ENCODE assay signal across 13 cellular contexts in genomic region chr16:86772671-86773338, GRCh38.
DNase-seq lines count a peak whose midpoint lies in the region; ATAC-seq and TF ChIP-seq lines count a peak whose summit lies in the region.
"Had no signal": no experiment of that assay in that cellular context is flagged by ENCODE, and none has a peak within 500 bp of the region (broad histone marks: within the 10 kb centered on the region; RNA-seq: fewer than 3 reads in every experiment).

No MANE protein-coding gene starts in this region.

- TF ChIP-seq CTCF in astrocyte of the cerebellum (IDR thresholded peaks at IDR 0.05; ENCODE audit: low read depth, low read length, missing control alignments) (no peak), kidney epithelial cell (IDR thresholded peaks at IDR 0.05; ENCODE audit: insufficient read depth, low read length, poor library complexity, severe bottlenecking) (no peak), spleen (IDR thresholded peaks at IDR 0.05 in 8 of 11, conservative IDR thresholded peaks at IDR 0.05 in 3 of 11) (no peak)

- 69 to 85% (median 76%) methylated on average over 13 to 16 of the region's 16 CpGs for WGBS in spleen, 5 donors

- no peak for ATAC-seq in GM19452 (IDR thresholded peaks at IDR 0.05; ENCODE audit: unreplicated experiment)
- ATAC-seq: GM12878; naive thymus-derived CD8-positive, alpha-beta T cell had no signal

- no peaks in the 10 kb centered on the region for H3K4me1 ChIP-seq in spleen

- peaks cover 1% of the 10 kb centered on the region; the same call in 1 of the 2 replicates for H3K27me3 ChIP-seq in H7 (ENCODE audit: control insufficient read depth, insufficient read depth, low read length)
- H3K27me3 ChIP-seq in kidney epithelial cell (ENCODE audit: control insufficient read depth, insufficient read depth, low read length) = no peaks in the 10 kb centered on the region
- H3K27me3 ChIP-seq in spleen (replicated peaks in 1 of 7) = peaks cover 0 to 49% (median 0%) of the 10 kb centered on the region in 7 donors
- H3K27me3 ChIP-seq: ascending aorta had no signal

- no peak overlapping the region for H3K27ac ChIP-seq in spleen
- H3K27ac ChIP-seq: epithelial cell of prostate had no signal

- H3K4me3 ChIP-seq in H7 (ENCODE audit: insufficient read depth, low read depth, low read length) (no peak overlapping the region), astrocyte of the cerebellum (ENCODE audit: low read depth, low read length) (no peak overlapping the region), kidney epithelial cell (ENCODE audit: low read depth, low read length) (no peak overlapping the region), spleen (no peak overlapping the region)
- H3K4me3 ChIP-seq: ascending aorta, GM12878 had no signal

- TF ChIP-seq POLR2A in spleen (IDR thresholded peaks at IDR 0.05) = no peak

- in situ Hi-C loops in astrocyte of the cerebellum (cut with HindIII; ENCODE audit: low sequenced_read_pairs) = no loop called here

- DNase-seq in H7 = peak; percentile 63
- peak; percentile 79 for DNase-seq in astrocyte of the cerebellum (ENCODE audit: low read depth)
- peak; percentile 89 for DNase-seq in kidney epithelial cell (ENCODE audit: low read depth)
- DNase-seq in spleen = peak; percentile 30
- DNase-seq in NCI-H2029 (lab: John Stamatoyannopoulos, UW) = no peak
- DNase-seq in activated CD8-positive, alpha-beta memory T cell treated with anti-CD3 and anti-CD28 coated beads, Interleukin-2, amount 50 U/mL, for 4 hours = no peak
- DNase-seq: naive thymus-derived CD8-positive, alpha-beta T cell; NCI-H345; stimulated activated naive CD4-positive, alpha-beta T cell had no signal

- H3K9me3 ChIP-seq in spleen = peaks cover 0 to 4% (median 0%) of the 10 kb centered on the region in 8 donors
- H3K9me3 ChIP-seq: ascending aorta had no signal

- H3K36me3 ChIP-seq in H7 (replicated peaks; ENCODE audit: control insufficient read depth, insufficient read depth, low read length) = no peaks in the 10 kb centered on the region
- no peaks in the 10 kb centered on the region for H3K36me3 ChIP-seq in kidney epithelial cell (ENCODE audit: control insufficient read depth, insufficient read depth, low read length)
- no peaks in the 10 kb centered on the region for H3K36me3 ChIP-seq in spleen
- H3K36me3 ChIP-seq: ascending aorta had no signal

- intact Hi-C loops in spleen (cut with DNase I; ENCODE audit: low total_unique reads) = no loop called here

Comparison
In these comparisons a context has a peak if more than half of its experiments do, and no peak if none do; other contexts are left out.
1. DNase-seq: peak in H7 (single experiment), astrocyte of the cerebellum (single experiment), kidney epithelial cell (single experiment) and spleen (single experiment); none in NCI-H2029 (single experiment) and activated CD8-positive, alpha-beta memory T cell treated with anti-CD3 and anti-CD28 coated beads, Interleukin-2, amount 50 U/mL, for 4 hours (single experiment).